Comparison of ENCODE assay signal across 1 cellular context in the genomic region with DNA sequence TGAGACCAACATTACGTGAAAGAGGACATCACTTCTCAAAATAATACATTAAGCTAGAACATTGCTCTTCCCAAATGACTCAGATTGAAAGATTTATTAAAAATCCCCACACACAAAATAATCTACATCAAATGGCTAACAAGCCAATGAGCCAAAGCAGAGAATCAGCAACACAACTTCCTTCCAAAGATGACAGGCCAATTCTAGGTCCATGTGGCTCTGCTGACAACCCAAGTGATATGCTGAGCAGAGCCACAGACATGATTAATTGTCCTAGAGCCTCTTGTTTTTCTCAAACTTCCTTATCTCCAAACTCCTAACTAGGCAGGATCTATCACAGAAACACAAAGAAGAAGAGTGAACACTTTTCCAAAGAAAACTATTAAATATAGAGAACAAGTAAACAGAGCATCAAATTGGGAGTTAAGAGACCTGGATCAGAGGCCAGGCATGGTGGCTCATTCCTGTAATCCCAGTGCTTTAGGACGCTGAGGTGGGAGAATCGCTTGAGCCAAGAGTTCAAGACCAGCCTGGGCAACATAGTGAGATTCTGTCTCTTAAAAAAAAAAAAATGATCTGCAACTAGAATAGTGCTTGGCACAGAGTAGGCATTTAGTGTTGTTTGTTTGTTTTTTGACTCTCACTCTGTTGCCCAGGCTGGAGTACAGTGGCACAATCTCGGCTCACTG.
A peak's percentile ranks its signal among the peaks of the same experiment; 100 is the strongest.
TF ChIP-seq lines count a peak whose summit lies in the region.

No MANE protein-coding gene starts in this region.

TF ChIP-seq in K562, 482 proteins besides CTCF, POLR2A, EP300 and RAD21:
- TF ChIP-seq SMARCA4 (IDR thresholded peaks at IDR 0.05) (peak; percentile 41; the same call in 1 of the 2 replicates), FOXK2 (conservative IDR thresholded peaks at IDR 0.05 in 1 of 2, IDR thresholded peaks at IDR 0.05 in 1 of 2; ENCODE audit: low read depth in 2 of 2) (peak in 1 of 2 experiments; percentile 67; a peak in 1 of 4 replicates), KAT7 (CRISPR knock-in tag; IDR thresholded peaks at IDR 0.05; ENCODE audit: borderline replicate concordance) (no peak), ZKSCAN8 (CRISPR knock-in tag; IDR thresholded peaks at IDR 0.05) (no peak), RFX1 (IDR thresholded peaks at IDR 0.05) (no peak), MECOM (CRISPR knock-in tag; IDR thresholded peaks at IDR 0.05) (peak; percentile 86; the same call in 1 of the 2 replicates), NFE2 (IDR thresholded peaks at IDR 0.05; ENCODE audit: low read depth) (peak; percentile 67; the same call in 1 of the 2 replicates), TCF3 (CRISPR knock-in tag; IDR thresholded peaks at IDR 0.05) (peak; percentile 45; the same call in 1 of the 2 replicates), MAFG (tag; conservative IDR thresholded peaks at IDR 0.05) (peak; percentile 49), KDM2B (CRISPR knock-in tag; IDR thresholded peaks at IDR 0.05) (no peak), DPF2 (IDR thresholded peaks at IDR 0.05) (peak; percentile 50; the same call in 1 of the 2 replicates), MIER1 (IDR thresholded peaks at IDR 0.05; ENCODE audit: low read depth) (no peak), MEIS2 (IDR thresholded peaks at IDR 0.05; ENCODE audit: partially characterized antibody) (peak; percentile 99), ARID1B (IDR thresholded peaks at IDR 0.05) (peak; percentile 43), GABPB2 (CRISPR knock-in tag; conservative IDR thresholded peaks at IDR 0.05) (no peak), NCOA2 (IDR thresholded peaks at IDR 0.05; ENCODE audit: partially characterized antibody in 2 of 2) (no peak), TAF15 (IDR thresholded peaks at IDR 0.05; ENCODE audit: low read depth, low read length) (no peak), CEBPB (tag; IDR thresholded peaks at IDR 0.05) (no peak), CBX5 (IDR thresholded peaks at IDR 0.05; ENCODE audit: borderline replicate concordance, low read depth) (no peak), ZBTB1 (CRISPR knock-in tag; IDR thresholded peaks at IDR 0.05; ENCODE audit: borderline replicate concordance, low read depth) (no peak), CBFA2T3 (IDR thresholded peaks at IDR 0.05) (peak; percentile 49), EWSR1 (IDR thresholded peaks at IDR 0.05; ENCODE audit: borderline replicate concordance, low read depth, partially characterized antibody) (no peak), GABPA (tag; conservative IDR thresholded peaks at IDR 0.05; ENCODE audit: low read depth) (peak; percentile 36; the same call in 1 of the 2 replicates), PHB (CRISPR knock-in tag; IDR thresholded peaks at IDR 0.05) (no peak), ZNF766 (CRISPR knock-in tag; conservative IDR thresholded peaks at IDR 0.05) (0 out of 2 replicates have a peak, but pooled peaks have one; percentile 25), TAL1 (IDR thresholded peaks at IDR 0.05) (peak; percentile 6; the same call in 1 of the 2 replicates), SPI1 (IDR thresholded peaks at IDR 0.05; ENCODE audit: borderline replicate concordance, low read depth, low read length) (peak; percentile 16; the same call in 1 of the 2 replicates), KLF13 (tag; IDR thresholded peaks at IDR 0.05; ENCODE audit: borderline replicate concordance, low read depth) (no peak), TBP (optimal IDR thresholded peaks at IDR 0.05; ENCODE audit: low read depth, low read length) (no peak), GATA2 (CRISPR knock-in tag; IDR thresholded peaks at IDR 0.05) (peak; percentile 26; the same call in 1 of the 2 replicates)
- TF ChIP-seq, protein P1, sequence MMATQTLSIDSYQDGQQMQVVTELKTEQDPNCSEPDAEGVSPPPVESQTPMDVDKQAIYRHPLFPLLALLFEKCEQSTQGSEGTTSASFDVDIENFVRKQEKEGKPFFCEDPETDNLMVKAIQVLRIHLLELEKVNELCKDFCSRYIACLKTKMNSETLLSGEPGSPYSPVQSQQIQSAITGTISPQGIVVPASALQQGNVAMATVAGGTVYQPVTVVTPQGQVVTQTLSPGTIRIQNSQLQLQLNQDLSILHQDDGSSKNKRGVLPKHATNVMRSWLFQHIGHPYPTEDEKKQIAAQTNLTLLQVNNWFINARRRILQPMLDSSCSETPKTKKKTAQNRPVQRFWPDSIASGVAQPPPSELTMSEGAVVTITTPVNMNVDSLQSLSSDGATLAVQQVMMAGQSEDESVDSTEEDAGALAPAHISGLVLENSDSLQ (IDR thresholded peaks at IDR 0.05), result peak; percentile 93
- TF ChIP-seq, protein P2, sequence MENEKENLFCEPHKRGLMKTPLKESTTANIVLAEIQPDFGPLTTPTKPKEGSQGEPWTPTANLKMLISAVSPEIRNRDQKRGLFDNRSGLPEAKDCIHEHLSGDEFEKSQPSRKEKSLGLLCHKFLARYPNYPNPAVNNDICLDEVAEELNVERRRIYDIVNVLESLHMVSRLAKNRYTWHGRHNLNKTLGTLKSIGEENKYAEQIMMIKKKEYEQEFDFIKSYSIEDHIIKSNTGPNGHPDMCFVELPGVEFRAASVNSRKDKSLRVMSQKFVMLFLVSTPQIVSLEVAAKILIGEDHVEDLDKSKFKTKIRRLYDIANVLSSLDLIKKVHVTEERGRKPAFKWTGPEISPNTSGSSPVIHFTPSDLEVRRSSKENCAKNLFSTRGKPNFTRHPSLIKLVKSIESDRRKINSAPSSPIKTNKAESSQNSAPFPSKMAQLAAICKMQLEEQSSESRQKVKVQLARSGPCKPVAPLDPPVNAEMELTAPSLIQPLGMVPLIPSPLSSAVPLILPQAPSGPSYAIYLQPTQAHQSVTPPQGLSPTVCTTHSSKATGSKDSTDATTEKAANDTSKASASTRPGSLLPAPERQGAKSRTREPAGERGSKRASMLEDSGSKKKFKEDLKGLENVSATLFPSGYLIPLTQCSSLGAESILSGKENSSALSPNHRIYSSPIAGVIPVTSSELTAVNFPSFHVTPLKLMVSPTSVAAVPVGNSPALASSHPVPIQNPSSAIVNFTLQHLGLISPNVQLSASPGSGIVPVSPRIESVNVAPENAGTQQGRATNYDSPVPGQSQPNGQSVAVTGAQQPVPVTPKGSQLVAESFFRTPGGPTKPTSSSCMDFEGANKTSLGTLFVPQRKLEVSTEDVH (IDR thresholded peaks at IDR 0.05; ENCODE audit: low read depth, partially characterized antibody), result no peak
- TF ChIP-seq, protein P3, sequence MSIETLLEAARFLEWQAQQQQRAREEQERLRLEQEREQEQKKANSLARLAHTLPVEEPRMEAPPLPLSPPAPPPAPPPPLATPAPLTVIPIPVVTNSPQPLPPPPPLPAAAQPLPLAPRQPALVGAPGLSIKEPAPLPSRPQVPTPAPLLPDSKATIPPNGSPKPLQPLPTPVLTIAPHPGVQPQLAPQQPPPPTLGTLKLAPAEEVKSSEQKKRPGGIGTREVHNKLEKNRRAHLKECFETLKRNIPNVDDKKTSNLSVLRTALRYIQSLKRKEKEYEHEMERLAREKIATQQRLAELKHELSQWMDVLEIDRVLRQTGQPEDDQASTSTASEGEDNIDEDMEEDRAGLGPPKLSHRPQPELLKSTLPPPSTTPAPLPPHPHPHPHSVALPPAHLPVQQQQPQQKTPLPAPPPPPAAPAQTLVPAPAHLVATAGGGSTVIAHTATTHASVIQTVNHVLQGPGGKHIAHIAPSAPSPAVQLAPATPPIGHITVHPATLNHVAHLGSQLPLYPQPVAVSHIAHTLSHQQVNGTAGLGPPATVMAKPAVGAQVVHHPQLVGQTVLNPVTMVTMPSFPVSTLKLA (conservative IDR thresholded peaks at IDR 0.05), result peak; percentile 53 to 66
- TF ChIP-seq, protein P4, sequence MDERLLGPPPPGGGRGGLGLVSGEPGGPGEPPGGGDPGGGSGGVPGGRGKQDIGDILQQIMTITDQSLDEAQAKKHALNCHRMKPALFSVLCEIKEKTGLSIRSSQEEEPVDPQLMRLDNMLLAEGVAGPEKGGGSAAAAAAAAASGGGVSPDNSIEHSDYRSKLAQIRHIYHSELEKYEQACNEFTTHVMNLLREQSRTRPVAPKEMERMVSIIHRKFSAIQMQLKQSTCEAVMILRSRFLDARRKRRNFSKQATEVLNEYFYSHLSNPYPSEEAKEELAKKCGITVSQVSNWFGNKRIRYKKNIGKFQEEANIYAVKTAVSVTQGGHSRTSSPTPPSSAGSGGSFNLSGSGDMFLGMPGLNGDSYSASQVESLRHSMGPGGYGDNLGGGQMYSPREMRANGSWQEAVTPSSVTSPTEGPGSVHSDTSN (CRISPR knock-in tag; IDR thresholded peaks at IDR 0.05; ENCODE audit: low read depth), result peak; percentile 56
- TF ChIP-seq, protein P4 (tag; conservative IDR thresholded peaks at IDR 0.05; ENCODE audit: low read depth), result peak; percentile 99
- TF ChIP-seq, protein P5, sequence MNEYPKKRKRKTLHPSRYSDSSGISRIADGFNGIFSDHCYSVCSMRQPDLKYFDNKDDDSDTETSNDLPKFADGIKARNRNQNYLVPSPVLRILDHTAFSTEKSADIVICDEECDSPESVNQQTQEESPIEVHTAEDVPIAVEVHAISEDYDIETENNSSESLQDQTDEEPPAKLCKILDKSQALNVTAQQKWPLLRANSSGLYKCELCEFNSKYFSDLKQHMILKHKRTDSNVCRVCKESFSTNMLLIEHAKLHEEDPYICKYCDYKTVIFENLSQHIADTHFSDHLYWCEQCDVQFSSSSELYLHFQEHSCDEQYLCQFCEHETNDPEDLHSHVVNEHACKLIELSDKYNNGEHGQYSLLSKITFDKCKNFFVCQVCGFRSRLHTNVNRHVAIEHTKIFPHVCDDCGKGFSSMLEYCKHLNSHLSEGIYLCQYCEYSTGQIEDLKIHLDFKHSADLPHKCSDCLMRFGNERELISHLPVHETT (CRISPR knock-in tag; conservative IDR thresholded peaks at IDR 0.05 in 1 of 2, IDR thresholded peaks at IDR 0.05 in 1 of 2), result peak in 1 of 2 experiments; percentile 44; a peak in 1 of 4 replicates
- TF ChIP-seq, protein P6, sequence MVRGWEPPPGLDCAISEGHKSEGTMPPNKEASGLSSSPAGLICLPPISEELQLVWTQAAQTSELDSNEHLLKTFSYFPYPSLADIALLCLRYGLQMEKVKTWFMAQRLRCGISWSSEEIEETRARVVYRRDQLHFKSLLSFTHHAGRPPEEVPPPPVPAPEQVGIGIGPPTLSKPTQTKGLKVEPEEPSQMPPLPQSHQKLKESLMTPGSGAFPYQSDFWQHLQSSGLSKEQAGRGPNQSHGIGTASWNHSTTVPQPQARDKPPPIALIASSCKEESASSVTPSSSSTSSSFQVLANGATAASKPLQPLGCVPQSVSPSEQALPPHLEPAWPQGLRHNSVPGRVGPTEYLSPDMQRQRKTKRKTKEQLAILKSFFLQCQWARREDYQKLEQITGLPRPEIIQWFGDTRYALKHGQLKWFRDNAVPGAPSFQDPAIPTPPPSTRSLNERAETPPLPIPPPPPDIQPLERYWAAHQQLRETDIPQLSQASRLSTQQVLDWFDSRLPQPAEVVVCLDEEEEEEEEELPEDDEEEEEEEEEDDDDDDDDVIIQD (CRISPR knock-in tag; IDR thresholded peaks at IDR 0.05), result no peak
